ENCODE assay signal across 9 cellular contexts in genomic region chr5:151094861-151095260, GRCh38. TPM values are rescaled to one million over a fixed set of nuclear protein-coding genes. Genes with fewer than 3 reads are reported as not detected.
A peak's percentile ranks its signal among the peaks of the same experiment; 100 is the strongest.
DNase-seq lines count a peak whose midpoint lies in the region; ATAC-seq and TF ChIP-seq lines count a peak whose summit lies in the region.
"Had no signal": no experiment of that assay in that cellular context is flagged by ENCODE, and none has a peak within 500 bp of the region (broad histone marks: within the 10 kb centered on the region; RNA-seq: fewer than 3 reads in every experiment).

No MANE protein-coding gene starts in this region.

- no peaks in the 10 kb centered on the region for H3K9me3 Mint-ChIP-seq in brain
- H3K9me3 Mint-ChIP-seq in Caco-2 (ENCODE audit: unreplicated experiment), result no peaks in the 10 kb centered on the region
- H3K9me3 Mint-ChIP-seq in H9, result no peaks in the 10 kb centered on the region

- H3K23ac ChIP-seq in H9 (ENCODE audit: insufficient read length, low read depth, low read length), result no peak overlapping the region

- H3K27ac Mint-ChIP-seq in brain (peak overlapping the region in 3 of 5 experiments; percentile 30 to 82 (median 48)), Caco-2 (ENCODE audit: unreplicated experiment) (no peak overlapping the region), H9 (0 out of 7 replicates have a peak overlapping the region, but pooled peaks of 1 of the 3 experiments have one; percentile 31)

- intact Hi-C loops in Caco-2 (cut with micrococcal nuclease; ENCODE audit: unreplicated experiment), result loop anchor here (1.0 kb wide), 1 partner anchor 15 kb away; no protein-coding TSS in a partner anchor

- CTCF ChIA-PET in Caco-2 (lab: Charles Lee), result no interaction called here

- peak; percentile 25 for ATAC-seq in left lobe of liver

- H2BK5ac ChIP-seq in H9 (ENCODE audit: insufficient read length, low read length), result no peak overlapping the region

- H3K27ac ChIP-seq in suprapubic skin (peak overlapping the region; percentile 75), H9 (ENCODE audit: insufficient read length, low read depth, low read length) (no peak overlapping the region)

- H3K9me3 ChIP-seq in suprapubic skin (no peaks in the 10 kb centered on the region), Caco-2 (no peaks in the 10 kb centered on the region), H9 (ENCODE audit: control insufficient read depth, low read depth, low read length) (no peaks in the 10 kb centered on the region)

- no peak overlapping the region for H3K9ac ChIP-seq in H9 (ENCODE audit: extremely low read depth, insufficient read length, low read length)

- H3K27me3 Mint-ChIP-seq in brain, result peaks cover 2% of the 10 kb centered on the region
- H3K27me3 Mint-ChIP-seq in Caco-2 (ENCODE audit: insufficient read depth, unreplicated experiment), result no peaks in the 10 kb centered on the region
- no peaks in the 10 kb centered on the region for H3K27me3 Mint-ChIP-seq in H9 (ENCODE audit: low read depth)

- H3K79me1 ChIP-seq in H9 (ENCODE audit: insufficient read depth, low read depth, low read length, poor library complexity, severe bottlenecking), result no peaks in the 10 kb centered on the region

- POLR2A ChIA-PET in Caco-2 (lab: Charles Lee), result no interaction called here

- no peak for TF ChIP-seq POLR2A in suprapubic skin (IDR thresholded peaks at IDR 0.05)

- H2BK12ac ChIP-seq in H9 (ENCODE audit: insufficient read length, low read depth, low read length), result no peak overlapping the region

- H3K4me1 Mint-ChIP-seq in brain (peaks cover 44% of the 10 kb centered on the region), Caco-2 (ENCODE audit: low read depth, unreplicated experiment) (peaks cover 29% of the 10 kb centered on the region), H9 (peaks cover 36 to 38% of the 10 kb centered on the region in 2 experiments)

- no peak overlapping the region for H3K4me3 Mint-ChIP-seq in brain
- no peak overlapping the region for H3K4me3 Mint-ChIP-seq in Caco-2 (ENCODE audit: unreplicated experiment)
- no peak overlapping the region for H3K4me3 Mint-ChIP-seq in H9

- H2BK15ac ChIP-seq in H9 (ENCODE audit: low read depth, low read length), result no peak overlapping the region

- no peaks in the 10 kb centered on the region for H3K23me2 ChIP-seq in H9 (ENCODE audit: insufficient read length, low read depth, low read length, poor library complexity, severe bottlenecking)

- H4K91ac ChIP-seq in H9 (ENCODE audit: insufficient read length, low read depth, low read length), result no peak overlapping the region

- H3K18ac ChIP-seq in H9 (ENCODE audit: insufficient read length, low read depth, low read length), result no peak overlapping the region

- H2BK20ac ChIP-seq in H9 (ENCODE audit: low read depth, low read length, poor library complexity, severe bottlenecking), result no peak overlapping the region

- no peaks in the 10 kb centered on the region for H4K20me1 ChIP-seq in H9 (ENCODE audit: control insufficient read depth, insufficient read depth, insufficient read length)

- no peak overlapping the region for H4K5ac ChIP-seq in H9 (ENCODE audit: insufficient read length, low read depth, low read length)

- no TSS peak for BruUV-seq in Caco-2 (replicated peaks; lab: Mats Ljungman, UMichigan)

- peaks cover 32% of the 10 kb centered on the region for H3K4me1 ChIP-seq in suprapubic skin
- peaks cover 38% of the 10 kb centered on the region for H3K4me1 ChIP-seq in Caco-2
- peaks cover 2% of the 10 kb centered on the region; the same call in 1 of the 2 replicates for H3K4me1 ChIP-seq in H9 (ENCODE audit: insufficient read depth, low read length)

- no peak for TF ChIP-seq EP300 in suprapubic skin (IDR thresholded peaks at IDR 0.05)

- no peak overlapping the region for H2AK5ac ChIP-seq in H9 (ENCODE audit: insufficient read length, low read length)

- no peak overlapping the region for H3K14ac ChIP-seq in H9 (ENCODE audit: insufficient read depth, low read length)

- no peak overlapping the region for H3K56ac ChIP-seq in H9 (ENCODE audit: insufficient read length, low read depth, low read length)

- H3K4me2 ChIP-seq in H9 (ENCODE audit: insufficient read depth, insufficient read length, low read length), result no peak overlapping the region

- H3K4me3 ChIP-seq in suprapubic skin, result no peak overlapping the region
- H3K4me3 ChIP-seq in Caco-2 (ENCODE audit: low read depth, low read length), result no peak overlapping the region

- DNase-seq in NCI-H82 (lab: John Stamatoyannopoulos, UW) (peak; percentile 11), NCI-H82 treated with DMSO at 0.1 percent for 48 hours (lab: John Stamatoyannopoulos, UW; ENCODE audit: unreplicated experiment) (no peak), left lobe of liver (ENCODE audit: low spot score) (no peak), suprapubic skin (ENCODE audit: low spot score in 2 of 2) (no peak), NCI-H69 (lab: John Stamatoyannopoulos, UW) (no peak), Caco-2 (no peak), H9 (no peak)
- DNase-seq: 8988T had no signal

- H2BK120ac ChIP-seq in H9 (ENCODE audit: low read depth, low read length, poor library complexity, severe bottlenecking), result no peak overlapping the region

- H3K36me3 ChIP-seq in suprapubic skin, result no peaks in the 10 kb centered on the region
- H3K36me3 ChIP-seq in Caco-2 (ENCODE audit: control insufficient read depth, insufficient read depth, low read length), result no peaks in the 10 kb centered on the region

- 54% methylated on average over 8 of the region's 8 CpGs for WGBS in suprapubic skin
- no CpG with 5 or more reads among the region's 8 CpGs for WGBS in H9 (ENCODE audit: extremely low coverage, insufficient read length, low lambda C conversion rate)

- H3K79me2 ChIP-seq in H9 (ENCODE audit: insufficient read depth, low read length), result no peaks in the 10 kb centered on the region

- no peak overlapping the region for H2AFZ ChIP-seq in H9 (ENCODE audit: low read length)

- no peak overlapping the region for H3T11ph ChIP-seq in H9 (ENCODE audit: low read length)

- H3K36me3 Mint-ChIP-seq in brain, result peaks cover 4% of the 10 kb centered on the region
- H3K36me3 Mint-ChIP-seq in Caco-2 (ENCODE audit: insufficient read depth, unreplicated experiment), result peaks cover 7% of the 10 kb centered on the region
- no peaks in the 10 kb centered on the region for H3K36me3 Mint-ChIP-seq in H9 (ENCODE audit: insufficient read depth in 1 of 3, low read depth in 3 of 3)

- TF ChIP-seq CTCF in brain (conservative IDR thresholded peaks at IDR 0.05) (no peak), suprapubic skin (IDR thresholded peaks at IDR 0.05) (no peak), Caco-2 (IDR thresholded peaks at IDR 0.05; ENCODE audit: insufficient read depth in 1 of 2, low read depth in 1 of 2, low read length in 1 of 2, severe bottlenecking in 1 of 2, unreplicated experiment in 1 of 2) (no peak), H9 (conservative IDR thresholded peaks at IDR 0.05) (no peak)

- H3K27me3 ChIP-seq in suprapubic skin, result no peaks in the 10 kb centered on the region
- H3K27me3 ChIP-seq in Caco-2 (replicated peaks; ENCODE audit: control insufficient read depth, insufficient read depth, low read length), result no peaks in the 10 kb centered on the region
- no peaks in the 10 kb centered on the region for H3K27me3 ChIP-seq in H9 (ENCODE audit: insufficient read depth, low read length)

- no peak overlapping the region for H4K8ac ChIP-seq in H9 (replicated peaks; ENCODE audit: insufficient read length, low read depth, low read length)

- H3K4ac ChIP-seq in H9 (ENCODE audit: low read depth, low read length), result no peak overlapping the region

RNA-seq across cellular contexts. Expression of gene TNIP1, which starts 14.0 kb away (rescaled TPM):
- polyA plus RNA-seq in brain (ENCODE audit: insufficient read depth, low read depth, low replicate concordance), result 44.4 TPM
- total RNA-seq in left lobe of liver, result 74.5 TPM
- 10 to 100 TPM; 47.5 to 94.7 (median 70.9) TPM for total RNA-seq in suprapubic skin
- total RNA-seq in Caco-2 (2022), result 62.7 and 65.7 TPM in 2 replicates
- 40.8 and 43.7 TPM in 2 replicates for total RNA-seq in H9 (2021)
